In the genomic region with DNA sequence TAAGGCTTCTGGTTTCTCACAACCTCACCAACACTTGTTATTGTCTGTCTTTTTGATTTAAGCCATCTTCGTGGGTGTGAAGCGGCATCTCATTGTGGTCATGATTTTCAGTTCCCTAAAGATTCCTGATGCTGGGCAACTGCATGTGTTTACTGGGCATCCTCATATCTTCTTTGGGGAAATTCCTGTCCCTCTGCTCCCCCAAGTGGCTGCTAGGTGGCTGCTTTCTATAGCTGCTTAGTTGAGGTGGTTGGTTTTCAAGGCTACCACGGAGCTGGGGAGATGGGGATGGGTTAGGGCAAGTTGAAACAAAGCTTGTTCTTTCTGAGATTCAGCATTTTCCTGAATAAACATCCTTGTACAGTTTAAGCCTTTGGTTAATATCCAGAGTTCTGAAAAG, we compare ENCODE assay signal across 1 cellular context.
TF ChIP-seq lines count a peak whose summit lies in the region.

No MANE protein-coding gene starts in this region.

TF ChIP-seq in GM23338, 12 proteins besides CTCF, POLR2A, EP300 and RAD21 (continued from another document):
- TF ChIP-seq, protein P1, sequence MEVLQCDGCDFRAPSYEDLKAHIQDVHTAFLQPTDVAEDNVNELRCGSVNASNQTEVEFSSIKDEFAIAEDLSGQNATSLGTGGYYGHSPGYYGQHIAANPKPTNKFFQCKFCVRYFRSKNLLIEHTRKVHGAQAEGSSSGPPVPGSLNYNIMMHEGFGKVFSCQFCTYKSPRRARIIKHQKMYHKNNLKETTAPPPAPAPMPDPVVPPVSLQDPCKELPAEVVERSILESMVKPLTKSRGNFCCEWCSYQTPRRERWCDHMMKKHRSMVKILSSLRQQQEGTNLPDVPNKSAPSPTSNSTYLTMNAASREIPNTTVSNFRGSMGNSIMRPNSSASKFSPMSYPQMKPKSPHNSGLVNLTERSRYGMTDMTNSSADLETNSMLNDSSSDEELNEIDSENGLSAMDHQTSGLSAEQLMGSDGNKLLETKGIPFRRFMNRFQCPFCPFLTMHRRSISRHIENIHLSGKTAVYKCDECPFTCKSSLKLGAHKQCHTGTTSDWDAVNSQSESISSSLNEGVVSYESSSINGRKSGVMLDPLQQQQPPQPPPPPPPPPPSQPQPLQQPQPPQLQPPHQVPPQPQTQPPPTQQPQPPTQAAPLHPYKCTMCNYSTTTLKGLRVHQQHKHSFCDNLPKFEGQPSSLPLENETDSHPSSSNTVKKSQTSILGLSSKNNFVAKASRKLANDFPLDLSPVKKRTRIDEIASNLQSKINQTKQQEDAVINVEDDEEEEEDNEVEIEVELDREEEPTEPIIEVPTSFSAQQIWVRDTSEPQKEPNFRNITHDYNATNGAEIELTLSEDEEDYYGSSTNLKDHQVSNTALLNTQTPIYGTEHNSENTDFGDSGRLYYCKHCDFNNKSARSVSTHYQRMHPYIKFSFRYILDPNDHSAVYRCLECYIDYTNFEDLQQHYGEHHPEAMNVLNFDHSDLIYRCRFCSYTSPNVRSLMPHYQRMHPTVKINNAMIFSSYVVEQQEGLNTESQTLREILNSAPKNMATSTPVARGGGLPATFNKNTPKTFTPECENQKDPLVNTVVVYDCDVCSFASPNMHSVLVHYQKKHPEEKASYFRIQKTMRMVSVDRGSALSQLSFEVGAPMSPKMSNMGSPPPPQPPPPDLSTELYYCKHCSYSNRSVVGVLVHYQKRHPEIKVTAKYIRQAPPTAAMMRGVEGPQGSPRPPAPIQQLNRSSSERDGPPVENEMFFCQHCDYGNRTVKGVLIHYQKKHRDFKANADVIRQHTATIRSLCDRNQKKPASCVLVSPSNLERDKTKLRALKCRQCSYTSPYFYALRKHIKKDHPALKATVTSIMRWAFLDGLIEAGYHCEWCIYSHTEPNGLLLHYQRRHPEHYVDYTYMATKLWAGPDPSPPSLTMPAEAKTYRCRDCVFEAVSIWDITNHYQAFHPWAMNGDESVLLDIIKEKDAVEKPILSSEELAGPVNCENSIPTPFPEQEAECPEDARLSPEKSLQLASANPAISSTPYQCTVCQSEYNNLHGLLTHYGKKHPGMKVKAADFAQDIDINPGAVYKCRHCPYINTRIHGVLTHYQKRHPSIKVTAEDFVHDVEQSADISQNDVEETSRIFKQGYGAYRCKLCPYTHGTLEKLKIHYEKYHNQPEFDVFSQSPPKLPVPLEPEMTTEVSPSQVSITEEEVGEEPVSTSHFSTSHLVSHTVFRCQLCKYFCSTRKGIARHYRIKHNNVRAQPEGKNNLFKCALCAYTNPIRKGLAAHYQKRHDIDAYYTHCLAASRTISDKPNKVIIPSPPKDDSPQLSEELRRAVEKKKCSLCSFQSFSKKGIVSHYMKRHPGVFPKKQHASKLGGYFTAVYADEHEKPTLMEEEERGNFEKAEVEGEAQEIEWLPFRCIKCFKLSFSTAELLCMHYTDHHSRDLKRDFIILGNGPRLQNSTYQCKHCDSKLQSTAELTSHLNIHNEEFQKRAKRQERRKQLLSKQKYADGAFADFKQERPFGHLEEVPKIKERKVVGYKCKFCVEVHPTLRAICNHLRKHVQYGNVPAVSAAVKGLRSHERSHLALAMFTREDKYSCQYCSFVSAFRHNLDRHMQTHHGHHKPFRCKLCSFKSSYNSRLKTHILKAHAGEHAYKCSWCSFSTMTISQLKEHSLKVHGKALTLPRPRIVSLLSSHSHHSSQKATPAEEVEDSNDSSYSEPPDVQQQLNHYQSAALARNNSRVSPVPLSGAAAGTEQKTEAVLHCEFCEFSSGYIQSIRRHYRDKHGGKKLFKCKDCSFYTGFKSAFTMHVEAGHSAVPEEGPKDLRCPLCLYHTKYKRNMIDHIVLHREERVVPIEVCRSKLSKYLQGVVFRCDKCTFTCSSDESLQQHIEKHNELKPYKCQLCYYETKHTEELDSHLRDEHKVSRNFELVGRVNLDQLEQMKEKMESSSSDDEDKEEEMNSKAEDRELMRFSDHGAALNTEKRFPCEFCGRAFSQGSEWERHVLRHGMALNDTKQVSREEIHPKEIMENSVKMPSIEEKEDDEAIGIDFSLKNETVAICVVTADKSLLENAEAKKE (CRISPR knock-in tag; IDR thresholded peaks at IDR 0.05): no peak
